In the genomic region with DNA sequence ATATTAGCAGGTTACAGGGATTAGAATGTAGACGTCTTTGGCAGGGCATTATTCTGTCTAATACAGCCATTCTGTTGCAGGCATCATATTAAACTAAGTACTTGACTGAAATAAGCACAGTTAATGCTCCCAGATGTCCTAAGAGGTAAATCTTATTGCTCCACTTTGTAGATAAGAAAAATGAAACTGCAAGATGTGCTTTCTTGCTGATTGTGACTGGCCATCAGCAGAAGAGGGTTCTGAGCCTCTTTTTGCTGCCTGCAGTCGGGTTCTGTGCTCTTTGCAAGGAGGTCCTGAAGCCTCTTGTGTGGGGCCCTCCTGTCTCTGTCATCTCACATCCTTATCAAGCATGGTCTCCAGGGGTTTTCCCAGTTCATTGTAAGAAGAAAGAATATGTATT, we compare ENCODE assay signal across 23 cellular contexts.
"Had no signal": no experiment of that assay in that cellular context is flagged by ENCODE, and none has a peak within 500 bp of the region (broad histone marks: within the 10 kb centered on the region; RNA-seq: fewer than 3 reads in every experiment).

No MANE protein-coding gene starts in this region.

- H2AFZ ChIP-seq: neural progenitor cell had no signal

- ATAC-seq: left colon; left lung; lower lobe of right lung; naive thymus-derived CD8-positive, alpha-beta T cell; right lobe of liver; stimulated activated memory B cell treated with anti-CD40 and anti-IgM and Interleukin-4, amounts not matched to agents 10 μg/mL and 1 μg/mL and 100 μg/mL, for 72 hours; stimulated activated naive CD8-positive, alpha-beta T cell treated with anti-CD3 and anti-CD28 coated beads, Interleukin-15, amount 100 ng/mL, for 72 hours had no signal

- H3K4me1 ChIP-seq: lower lobe of right lung, neural progenitor cell, right atrium auricular region, right lobe of liver, tibial nerve, uterus had no signal

- H3K9ac ChIP-seq: neural progenitor cell had no signal

- H3K9me3 ChIP-seq: left lung, lower lobe of right lung, neutrophil, right atrium auricular region, right lobe of liver, tibial nerve, uterus had no signal

- H3K4me3 ChIP-seq: left lung, lower lobe of right lung, neural progenitor cell, right atrium auricular region, right lobe of liver, smooth muscle cell, tibial nerve, uterus had no signal

- H3K27me3 ChIP-seq: left lung, neural progenitor cell, neutrophil, right atrium auricular region, right lobe of liver, tibial nerve, uterus had no signal

- H3K36me3 ChIP-seq: left lung, lower lobe of right lung, neural progenitor cell, neutrophil, right atrium auricular region, right lobe of liver, tibial nerve, uterus had no signal

- H3K27ac ChIP-seq: left lung, lower lobe of right lung, neural progenitor cell, neutrophil, right atrium auricular region, right lobe of liver, tibial nerve, uterus had no signal

- H3K4me2 ChIP-seq: neural progenitor cell, smooth muscle cell had no signal

- DNase-seq: kidney; left colon; left lung; lower lobe of right lung; mammary epithelial cell; mesenchymal stem cell; naive thymus-derived CD8-positive, alpha-beta T cell; occipital lobe; right lobe of liver; stimulated activated CD4-positive, alpha-beta T cell treated with anti-CD3 and anti-CD28 coated beads, Interleukin-1b, Interleukin-23, amount 100 ng/mL, for 48 hours; stimulated activated CD4-positive, alpha-beta T cell treated with anti-CD3 and anti-CD28 coated beads, Interleukin-2, amount 100 ng/mL, for 48 hours; stimulated activated CD4-positive, alpha-beta T cell treated with anti-CD3 and anti-CD28 coated beads, Interleukin-4, amount 100 ng/mL, for 4 hours; stimulated activated CD8-positive, alpha-beta memory T cell treated with anti-CD3 and anti-CD28 coated beads, Interleukin-4, amount 100 ng/mL, for 48 hours; stimulated activated naive CD4-positive, alpha-beta T cell treated with Interleukin-2 at 50 U/mL for 16 hours; stimulated activated naive CD8-positive, alpha-beta T cell treated with anti-CD3 and anti-CD28 coated beads, Interleukin-15, amount 100 ng/mL, for 72 hours; substantia nigra; uterus had no signal
